8 cellular contexts compared by ENCODE assay signal in the genomic region with DNA sequence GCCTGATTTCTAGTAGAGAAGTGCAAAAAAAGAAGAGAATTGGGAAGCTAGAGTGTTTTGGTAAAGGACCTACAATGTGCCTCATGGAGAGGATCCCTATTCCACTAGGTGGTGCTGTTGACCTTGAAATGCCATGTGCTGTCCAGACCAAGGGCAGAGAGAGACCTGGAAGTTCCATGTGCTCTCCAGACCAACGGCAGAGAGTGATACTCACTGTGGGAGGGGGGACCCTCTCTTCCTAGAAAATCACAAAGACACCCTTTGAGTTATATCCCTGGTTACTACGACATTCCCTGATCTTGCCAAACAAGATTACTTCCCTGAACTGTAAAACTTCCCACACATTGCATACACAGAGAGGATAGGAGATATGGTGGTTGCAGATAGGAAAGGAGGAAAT.
DNase-seq lines count a peak whose midpoint lies in the region; ATAC-seq and TF ChIP-seq lines count a peak whose summit lies in the region.

No MANE protein-coding gene starts in this region.

- no peaks in the 10 kb centered on the region for H3K36me3 Mint-ChIP-seq in activated T-helper 17 cell treated with anti-CD3 and anti-CD28 coated beads, Interleukin-2, amount 50 U/mL, for 72 hours (ENCODE audit: low read depth)

- H3K4me3 Mint-ChIP-seq in activated T-helper 17 cell treated with anti-CD3 and anti-CD28 coated beads, Interleukin-2, amount 50 U/mL, for 72 hours, result no peak overlapping the region

- H3K36me3 ChIP-seq in cardiac muscle cell (no peaks in the 10 kb centered on the region), ovary (no peaks in the 10 kb centered on the region)

- ATAC-seq in right cardiac atrium, result no peak
- ATAC-seq in HG03103 (IDR thresholded peaks at IDR 0.05; ENCODE audit: low read depth, unreplicated experiment), result peak; percentile 57
- ATAC-seq in activated T-helper 17 cell treated with anti-CD3 and anti-CD28 coated beads, Interleukin-2, amount 50 U/mL, for 72 hours (replicated peaks), result no peak

- no peak overlapping the region for H3K27ac Mint-ChIP-seq in activated T-helper 17 cell treated with anti-CD3 and anti-CD28 coated beads, Interleukin-2, amount 50 U/mL, for 72 hours

- no peak for TF ChIP-seq EP300 in ovary (IDR thresholded peaks at IDR 0.05)

- no peaks in the 10 kb centered on the region for H3K27me3 ChIP-seq in cardiac muscle cell
- no peaks in the 10 kb centered on the region for H3K27me3 ChIP-seq in right cardiac atrium (ENCODE audit: control insufficient read depth, insufficient read depth)
- H3K27me3 ChIP-seq in ovary, result no peaks in the 10 kb centered on the region

- DNase-seq in cardiac muscle cell (ENCODE audit: low read depth in 1 of 2, low spot score in 1 of 2) (peak; percentile 8 to 34), right cardiac atrium (no peak), RPMI8226 (peak; percentile 54), glomerular visceral epithelial cell (ENCODE audit: extremely low spot score) (peak; percentile 3), AG08396 (ENCODE audit: low spot score) (no peak), ovary (no peak)

- intact Hi-C loops in right cardiac atrium (cut with DNase I) (no loop called here), ovary (cut with DNase I) (no loop called here)

- H3K4me3 ChIP-seq in cardiac muscle cell (no peak overlapping the region), right cardiac atrium (ENCODE audit: low read length) (no peak overlapping the region), ovary (no peak overlapping the region)

- H3K9me3 Mint-ChIP-seq in activated T-helper 17 cell treated with anti-CD3 and anti-CD28 coated beads, Interleukin-2, amount 50 U/mL, for 72 hours, result peaks cover 15% of the 10 kb centered on the region

- H3K27ac ChIP-seq in cardiac muscle cell (no peak overlapping the region), right cardiac atrium (ENCODE audit: low read length) (no peak overlapping the region), ovary (no peak overlapping the region)

- peak; percentile 18 for TF ChIP-seq CTCF in cardiac muscle cell (IDR thresholded peaks at IDR 0.05; ENCODE audit: low read depth, low read length)
- no peak for TF ChIP-seq CTCF in ovary (IDR thresholded peaks at IDR 0.05)

- no peaks in the 10 kb centered on the region for H3K4me1 ChIP-seq in cardiac muscle cell (ENCODE audit: low read depth)
- H3K4me1 ChIP-seq in right cardiac atrium (ENCODE audit: control insufficient read depth, insufficient read depth, low read length), result no peaks in the 10 kb centered on the region
- no peaks in the 10 kb centered on the region for H3K4me1 ChIP-seq in ovary (ENCODE audit: insufficient read depth)

- 16% methylated on average over 2 of the region's 2 CpGs for WGBS in right cardiac atrium
- 30 to 57% (median 31%) methylated on average over 2 of the region's 2 CpGs for WGBS in ovary, 3 donors

- H3K27me3 Mint-ChIP-seq in activated T-helper 17 cell treated with anti-CD3 and anti-CD28 coated beads, Interleukin-2, amount 50 U/mL, for 72 hours, result no peaks in the 10 kb centered on the region

- no peak for TF ChIP-seq POLR2A in ovary (IDR thresholded peaks at IDR 0.05)

- H3K9me3 ChIP-seq in cardiac muscle cell (ENCODE audit: low read depth) (no peaks in the 10 kb centered on the region), right cardiac atrium (ENCODE audit: control insufficient read depth, low read length) (peaks cover 2% of the 10 kb centered on the region), ovary (no peaks in the 10 kb centered on the region)

- no peaks in the 10 kb centered on the region for H3K4me1 Mint-ChIP-seq in activated T-helper 17 cell treated with anti-CD3 and anti-CD28 coated beads, Interleukin-2, amount 50 U/mL, for 72 hours

Comparison
In these comparisons a context has a peak if more than half of its experiments do, and no peak if none do; other contexts are left out.
1. DNase-seq: peak in cardiac muscle cell (2 of 2), RPMI8226 (single experiment) and glomerular visceral epithelial cell (single experiment); none in right cardiac atrium (0 of 3), AG08396 (single experiment) and ovary (0 of 5).